ENCODE assay signal across 24 cellular contexts in genomic region chr12:68877583-68877982, GRCh38. TPM values are rescaled to one million over a fixed set of nuclear protein-coding genes. Genes with fewer than 3 reads are reported as not detected.
"Had no signal": no experiment of that assay in that cellular context is flagged by ENCODE, and none has a peak within 500 bp of the region (broad histone marks: within the 10 kb centered on the region; RNA-seq: fewer than 3 reads in every experiment).

No MANE protein-coding gene starts in this region.

- H3K27me3 ChIP-seq: colonic mucosa, dorsolateral prefrontal cortex, esophagus muscularis mucosa, esophagus squamous epithelium, gastrocnemius medialis, gastroesophageal sphincter, heart left ventricle, heart right ventricle had no signal

- H3K9me3 ChIP-seq: colonic mucosa, gastrocnemius medialis had no signal

- H3K36me3 ChIP-seq: colonic mucosa, esophagus squamous epithelium, gastrocnemius medialis, gastroesophageal sphincter had no signal

- H3K4me1 ChIP-seq: colonic mucosa, esophagus muscularis mucosa, esophagus squamous epithelium, foreskin keratinocyte, gastrocnemius medialis, gastroesophageal sphincter had no signal

- DNase-seq: colonic mucosa; cortex of kidney; dermis blood vessel endothelial cell; dorsolateral prefrontal cortex; effector CD4-positive, alpha-beta T cell; effector CD8-positive, alpha-beta T cell; effector memory CD4-positive, alpha-beta T cell; effector memory CD8-positive, alpha-beta T cell; endodermal cell; erythroblast; esophagus squamous epithelium; foreskin fibroblast; foreskin keratinocyte; foreskin melanocyte; gastrocnemius medialis; glutamatergic neuron; head of caudate nucleus; heart left ventricle; heart right ventricle had no signal

- H3K4me3 ChIP-seq: colonic mucosa, coronary artery, esophagus muscularis mucosa, esophagus squamous epithelium, gastrocnemius medialis, gastroesophageal sphincter, heart left ventricle, heart right ventricle had no signal

- H3K27ac ChIP-seq: colonic mucosa, coronary artery, epithelial cell of prostate, esophagus muscularis mucosa, esophagus squamous epithelium, foreskin keratinocyte, gastrocnemius medialis, gastroesophageal sphincter, heart left ventricle, heart right ventricle had no signal

RNA-seq across cellular contexts. Expression of gene CPM, which starts 55.4 kb away (rescaled TPM):
- total RNA-seq: endothelial cell of umbilical vein had no signal
